ENCODE assay signal across 1 cellular context in genomic region chr17:40493697-40494096, GRCh38.
TF ChIP-seq lines count a peak whose summit lies in the region.

No MANE protein-coding gene starts in this region.

TF ChIP-seq in IMR-90, 13 proteins besides CTCF, POLR2A, EP300 and RAD21:
- TF ChIP-seq MXI1 (IDR thresholded peaks at IDR 0.05; ENCODE audit: borderline replicate concordance, low read depth, low read length): no peak
- TF ChIP-seq RFX5 (IDR thresholded peaks at IDR 0.05; ENCODE audit: low read depth, low read length): no peak
- no peak for TF ChIP-seq MAZ (IDR thresholded peaks at IDR 0.05; ENCODE audit: borderline replicate concordance, low read depth, low read length)
TF ChIP-seq in IMR-90: peak in this region for 0.
